Comparison of ENCODE assay signal across 8 cellular contexts in the genomic region with DNA sequence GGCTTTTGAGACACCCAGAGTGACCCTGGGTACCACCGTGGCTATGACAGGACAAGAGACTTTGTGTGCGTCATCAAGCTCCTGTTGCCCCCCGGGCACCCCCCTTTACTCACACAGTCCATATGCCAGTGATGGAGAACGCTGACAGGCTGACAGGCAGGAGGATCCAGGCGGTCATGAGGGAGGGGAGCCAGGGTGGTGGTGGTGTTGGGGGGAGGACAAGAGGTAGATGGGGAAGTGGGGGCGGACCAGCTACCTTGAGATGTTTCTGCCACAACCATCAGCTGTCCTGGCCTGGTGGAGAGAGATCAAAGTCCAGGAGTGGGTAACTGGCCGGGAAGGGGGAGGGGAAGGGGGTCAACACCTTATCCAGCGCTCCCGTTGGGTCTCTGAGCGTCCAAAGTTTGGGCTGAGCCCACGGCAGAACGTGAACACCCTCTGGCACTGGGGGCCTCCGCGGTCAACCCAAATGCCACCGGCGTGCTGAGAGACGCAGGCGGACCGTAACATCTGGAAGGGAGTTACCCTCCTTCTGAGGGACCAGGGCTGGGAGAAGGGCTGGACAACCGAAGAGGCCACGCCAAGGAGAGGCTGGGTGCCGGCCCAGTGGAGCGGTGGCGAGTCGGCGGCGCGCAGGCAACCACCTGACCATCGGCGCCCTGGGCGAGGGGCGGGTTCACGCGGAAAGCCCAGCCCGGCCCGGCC. TPM values are rescaled to one million over a fixed set of nuclear protein-coding genes. Genes with fewer than 3 reads are reported as not detected.
DNase-seq lines count a peak whose midpoint lies in the region; ATAC-seq and TF ChIP-seq lines count a peak whose summit lies in the region.

No MANE protein-coding gene starts in this region.

- TF ChIP-seq CTCF in hepatocyte (IDR thresholded peaks at IDR 0.05; ENCODE audit: poor library complexity) (no peak), retinal pigment epithelial cell (conservative IDR thresholded peaks at IDR 0.05; ENCODE audit: low read depth, low read length) (no peak)

- H3K27me3 ChIP-seq in hepatocyte, result no peaks in the 10 kb centered on the region

- H4K20me1 ChIP-seq in hepatocyte (ENCODE audit: insufficient read depth, poor library complexity, severe bottlenecking), result no peaks in the 10 kb centered on the region

- H3K79me2 ChIP-seq in hepatocyte, result peaks cover 31% of the 10 kb centered on the region

- 15% methylated on average over 27 of the region's 36 CpGs for WGBS in hepatocyte (ENCODE audit: low lambda C conversion rate, missing lambda C conversion rate)

- in situ Hi-C loops in G401 (cut with HindIII; ENCODE audit: low sequenced_read_pairs), result no loop called here

- peak overlapping the region; percentile 73 for H2AFZ ChIP-seq in hepatocyte

- DNase-seq in G401 (ENCODE audit: low spot score) (peak; percentile 40), HPDE6-E6E7 (ENCODE audit: extremely low spot score) (peak; percentile 47), amygdala (lab: John Stamatoyannopoulos, UW) (peak in 35 of 56 donors; percentile 24 to 87 (median 71)), hepatocyte (ENCODE audit: low spot score) (peak; percentile 59), retinal pigment epithelial cell (ENCODE audit: low read depth) (no peak), SIG-M5 (lab: John Stamatoyannopoulos, UW) (no peak), DMS153 treated with DMSO at 0.1 percent for 48 hours (lab: John Stamatoyannopoulos, UW; ENCODE audit: unreplicated experiment) (no peak)

- no peaks in the 10 kb centered on the region for H3K9me2 ChIP-seq in hepatocyte (replicated peaks; ENCODE audit: insufficient read depth)

- peak overlapping the region; percentile 77 for H3K27ac ChIP-seq in hepatocyte

- H3K36me3 ChIP-seq in hepatocyte (replicated peaks; ENCODE audit: insufficient read depth, low read depth), result no peaks in the 10 kb centered on the region

- H3K4me3 ChIP-seq in hepatocyte, result peak overlapping the region; percentile 78
- H3K4me3 ChIP-seq in retinal pigment epithelial cell (ENCODE audit: low read length), result peak overlapping the region; percentile 90

- H3K4me1 ChIP-seq in hepatocyte (ENCODE audit: insufficient read depth), result peaks cover 33% of the 10 kb centered on the region

- H3K9me3 ChIP-seq in hepatocyte (ENCODE audit: low read depth), result no peaks in the 10 kb centered on the region

- peak; percentile 35 for ATAC-seq in GM21515 (IDR thresholded peaks at IDR 0.05; ENCODE audit: unreplicated experiment)

- H3K4me2 ChIP-seq in hepatocyte, result peak overlapping the region; percentile 78

RNA-seq across cellular contexts. Expression of gene TMEM150A, which starts 0.6 kb away (rescaled TPM):
- total RNA-seq in G401 (2014; rRNA removed; shearing (Covaris generic)), result 20.3 and 20.7 TPM in 2 replicates
- total RNA-seq in hepatocyte, result 20.1 and 25.7 TPM in 2 replicates
- 64.6 and 67.9 TPM in 2 replicates for polyA plus RNA-seq in hepatocyte

RNA-seq across cellular contexts. Expression of gene RNF181, which starts 6.4 kb away (rescaled TPM):
- 130 and 155 TPM in 2 replicates for total RNA-seq in G401 (2014; rRNA removed; shearing (Covaris generic))
- 139 and 159 TPM in 2 replicates for total RNA-seq in hepatocyte
- 250 and 256 TPM in 2 replicates for polyA plus RNA-seq in hepatocyte

RNA-seq across cellular contexts. Expression of gene C2orf68, which starts 9.9 kb away (rescaled TPM):
- 34.0 and 34.3 TPM in 2 replicates for total RNA-seq in G401 (2014; rRNA removed; shearing (Covaris generic))
- 21.6 and 23.1 TPM in 2 replicates for total RNA-seq in hepatocyte
- 28.3 and 28.4 TPM in 2 replicates for polyA plus RNA-seq in hepatocyte

RNA-seq across cellular contexts. Expression of gene USP39, which starts 14.1 kb away (rescaled TPM):
- 122 and 141 TPM in 2 replicates for total RNA-seq in G401 (2014; rRNA removed; shearing (Covaris generic))
- total RNA-seq in hepatocyte, result 41.7 and 63.9 TPM in 2 replicates
- polyA plus RNA-seq in hepatocyte, result 27.5 and 38.5 TPM in 2 replicates

RNA-seq across cellular contexts. Expression of gene VAMP5, which starts 17.7 kb away (rescaled TPM):
- total RNA-seq in G401 (2014; rRNA removed; shearing (Covaris generic)), result 0.85 and 1.9 TPM in 2 replicates
- 2.1 and 2.7 TPM in 2 replicates for total RNA-seq in hepatocyte
- 36.1 TPM in 2 replicates for polyA plus RNA-seq in hepatocyte

Comparison
In these comparisons a context has a peak if more than half of its experiments do, and no peak if none do; other contexts are left out.
1. DNase-seq: peak in G401 (single experiment), HPDE6-E6E7 (single experiment), amygdala (35 of 56) and hepatocyte (single experiment); none in retinal pigment epithelial cell (single experiment), SIG-M5 (single experiment) and DMS153 treated with DMSO at 0.1 percent for 48 hours (single experiment).